ENCODE assay signal across 18 cellular contexts in the genomic region with DNA sequence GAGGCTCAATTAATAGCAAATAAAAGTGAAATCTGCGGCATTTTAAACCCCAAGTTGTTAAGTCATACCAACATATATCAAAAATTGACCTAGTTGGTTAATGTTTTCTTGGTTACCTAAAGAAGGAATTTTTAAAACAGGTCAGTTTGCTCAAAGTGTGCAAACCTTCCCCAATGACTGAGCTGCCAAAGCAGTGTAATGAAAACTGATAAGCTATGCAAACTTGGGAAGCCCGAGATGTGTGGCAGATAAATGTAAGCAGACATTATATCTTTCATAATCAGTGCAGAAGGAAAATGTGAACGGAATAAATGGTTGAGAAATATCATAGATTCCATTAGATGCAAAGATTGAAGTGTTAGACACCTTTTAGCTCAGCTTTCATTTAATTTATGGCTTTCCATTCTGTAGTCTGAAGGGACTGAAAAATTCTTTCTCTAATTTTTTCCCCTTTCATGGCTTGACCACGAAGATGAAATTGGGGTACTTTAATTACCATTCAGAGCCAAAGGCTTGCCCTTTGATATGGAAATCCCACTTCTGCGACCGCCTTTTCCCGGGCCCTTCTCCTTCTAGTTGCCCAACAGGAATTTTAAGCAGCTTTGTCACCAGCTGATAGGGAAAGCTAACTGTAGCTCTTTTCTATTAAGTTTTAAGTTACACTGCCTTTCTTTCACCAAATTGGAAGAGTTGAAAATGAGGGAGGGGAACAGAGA.
"Had no signal": no experiment of that assay in that cellular context is flagged by ENCODE, and none has a peak within 500 bp of the region (broad histone marks: within the 10 kb centered on the region; RNA-seq: fewer than 3 reads in every experiment).

No MANE protein-coding gene starts in this region.

- ATAC-seq: activated CD4-positive, alpha-beta T cell treated with anti-CD3 and anti-CD28 coated beads for 36 hours; activated CD8-positive, alpha-beta memory T cell treated with anti-CD3 and anti-CD28 coated beads, Interleukin-2, amount 10 ng/mL, durations not matched to agents 7 days and 5 days; naive thymus-derived CD4-positive, alpha-beta T cell had no signal

- H3K4me1 ChIP-seq: breast epithelium had no signal

- H3K27ac ChIP-seq: breast epithelium, coronary artery, WERI-Rb-1 had no signal

- H3K27me3 Mint-ChIP-seq: activated CD4-positive, alpha-beta memory T cell treated with anti-CD3 and anti-CD28 coated beads, Interleukin-2, amount 10 ng/mL, durations not matched to agents 7 days and 5 days; activated CD4-positive, alpha-beta T cell treated with anti-CD3 and anti-CD28 coated beads for 36 hours; activated CD8-positive, alpha-beta memory T cell treated with anti-CD3 and anti-CD28 coated beads, Interleukin-2, amount 10 ng/mL, durations not matched to agents 7 days and 5 days; activated naive CD8-positive, alpha-beta T cell treated with anti-CD3 and anti-CD28 coated beads, Interleukin-2, amount 10 ng/mL, durations not matched to agents 7 days and 5 days; memory B cell; naive thymus-derived CD4-positive, alpha-beta T cell had no signal

- H3K36me3 Mint-ChIP-seq: activated CD8-positive, alpha-beta memory T cell treated with anti-CD3 and anti-CD28 coated beads, Interleukin-2, amount 10 ng/mL, durations not matched to agents 7 days and 5 days; activated naive CD8-positive, alpha-beta T cell treated with anti-CD3 and anti-CD28 coated beads, Interleukin-2, amount 10 ng/mL, durations not matched to agents 7 days and 5 days; immature natural killer cell; naive thymus-derived CD4-positive, alpha-beta T cell had no signal

- H3K9me3 ChIP-seq: breast epithelium had no signal

- H3K4me3 ChIP-seq: breast epithelium, coronary artery had no signal

- H3K9me3 Mint-ChIP-seq: activated CD4-positive, alpha-beta memory T cell treated with anti-CD3 and anti-CD28 coated beads, Interleukin-2, amount 10 ng/mL, durations not matched to agents 7 days and 5 days had no signal

- DNase-seq: activated CD4-positive, alpha-beta memory T cell treated with anti-CD3 and anti-CD28 coated beads, Interleukin-2, amount 10 ng/mL, durations not matched to agents 7 days and 5 days; activated CD4-positive, alpha-beta T cell treated with anti-CD3 and anti-CD28 coated beads for 36 hours; activated CD8-positive, alpha-beta memory T cell treated with anti-CD3 and anti-CD28 coated beads, Interleukin-2, amount 10 ng/mL, durations not matched to agents 7 days and 5 days; activated naive CD4-positive, alpha-beta T cell treated with Interleukin-2 at 50 U/mL for 16 hours; activated naive CD8-positive, alpha-beta T cell treated with anti-CD3 and anti-CD28 coated beads, Interleukin-2, amount 10 ng/mL, durations not matched to agents 7 days and 5 days; immature natural killer cell; kidney glomerular epithelial cell; naive thymus-derived CD4-positive, alpha-beta T cell; occipital lobe; posterior cingulate gyrus; stimulated activated CD4-positive, alpha-beta T cell treated with anti-CD3 and anti-CD28 coated beads, Interleukin-12 subunit alpha, Interleukin-12 subunit beta, amount 100 ng/mL, for 4 hours; stimulated activated CD4-positive, alpha-beta T cell treated with anti-CD3 and anti-CD28 coated beads, Interleukin-1b, Interleukin-23, amount 100 ng/mL, for 48 hours; stimulated activated CD8-positive, alpha-beta memory T cell treated with anti-CD3 and anti-CD28 coated beads, Interleukin-4, amount 100 ng/mL, for 48 hours; stimulated activated naive CD4-positive, alpha-beta T cell; WERI-Rb-1 had no signal

- H3K27ac Mint-ChIP-seq: activated CD4-positive, alpha-beta memory T cell treated with anti-CD3 and anti-CD28 coated beads, Interleukin-2, amount 10 ng/mL, durations not matched to agents 7 days and 5 days; activated CD4-positive, alpha-beta T cell treated with anti-CD3 and anti-CD28 coated beads for 36 hours; activated CD8-positive, alpha-beta memory T cell treated with anti-CD3 and anti-CD28 coated beads, Interleukin-2, amount 10 ng/mL, durations not matched to agents 7 days and 5 days; activated naive CD8-positive, alpha-beta T cell treated with anti-CD3 and anti-CD28 coated beads, Interleukin-2, amount 10 ng/mL, durations not matched to agents 7 days and 5 days; immature natural killer cell; memory B cell; naive thymus-derived CD4-positive, alpha-beta T cell had no signal

- H3K27me3 ChIP-seq: breast epithelium had no signal

- H3K4me1 Mint-ChIP-seq: activated CD4-positive, alpha-beta memory T cell treated with anti-CD3 and anti-CD28 coated beads, Interleukin-2, amount 10 ng/mL, durations not matched to agents 7 days and 5 days; activated CD4-positive, alpha-beta T cell treated with anti-CD3 and anti-CD28 coated beads for 36 hours; activated CD8-positive, alpha-beta memory T cell treated with anti-CD3 and anti-CD28 coated beads, Interleukin-2, amount 10 ng/mL, durations not matched to agents 7 days and 5 days; activated naive CD8-positive, alpha-beta T cell treated with anti-CD3 and anti-CD28 coated beads, Interleukin-2, amount 10 ng/mL, durations not matched to agents 7 days and 5 days; memory B cell had no signal

- H3K36me3 ChIP-seq: breast epithelium, WERI-Rb-1 had no signal

- H3K4me3 Mint-ChIP-seq: activated CD4-positive, alpha-beta memory T cell treated with anti-CD3 and anti-CD28 coated beads, Interleukin-2, amount 10 ng/mL, durations not matched to agents 7 days and 5 days; activated CD4-positive, alpha-beta T cell treated with anti-CD3 and anti-CD28 coated beads for 36 hours; activated CD8-positive, alpha-beta memory T cell treated with anti-CD3 and anti-CD28 coated beads, Interleukin-2, amount 10 ng/mL, durations not matched to agents 7 days and 5 days; activated naive CD8-positive, alpha-beta T cell treated with anti-CD3 and anti-CD28 coated beads, Interleukin-2, amount 10 ng/mL, durations not matched to agents 7 days and 5 days; immature natural killer cell; memory B cell; naive thymus-derived CD4-positive, alpha-beta T cell had no signal
